38 cellular contexts compared by ENCODE assay signal in genomic region chr7:34084651-34085050, GRCh38.
"Had no signal": no experiment of that assay in that cellular context is flagged by ENCODE, and none has a peak within 500 bp of the region (broad histone marks: within the 10 kb centered on the region; RNA-seq: fewer than 3 reads in every experiment).

No MANE protein-coding gene starts in this region.

- H3K27ac Mint-ChIP-seq: activated naive CD4-positive, alpha-beta T cell treated with anti-CD3 and anti-CD28 coated beads for 36 hours; activated naive CD4-positive, alpha-beta T cell treated with anti-CD3 and anti-CD28 coated beads, Interleukin-2, amount 10 ng/mL, durations not matched to agents 7 days and 5 days; activated naive CD4-positive, alpha-beta T cell treated with anti-CD3 and anti-CD28 coated beads, Interleukin-2, amount 50 U/mL, for 24 hours; activated naive CD4-positive, alpha-beta T cell treated with anti-CD3 and anti-CD28 coated beads, Interleukin-2, amount 50 U/mL, for 72 hours; activated naive CD8-positive, alpha-beta T cell; activated naive CD8-positive, alpha-beta T cell treated with anti-CD3 and anti-CD28 coated beads for 36 hours; activated naive CD8-positive, alpha-beta T cell treated with anti-CD3 and anti-CD28 coated beads, Interleukin-2, amount 10 ng/mL, durations not matched to agents 7 days and 5 days; activated naive CD8-positive, alpha-beta T cell treated with anti-CD3 and anti-CD28 coated beads, Interleukin-2, amount 50 U/mL, for 24 hours; activated T-cell treated with anti-CD3 and anti-CD28 coated beads, Interleukin-2, amount 50 U/mL, for 24 hours; activated T-cell treated with anti-CD3 and anti-CD28 coated beads, Interleukin-2, amount 50 U/mL, for 72 hours; activated T-helper 1 cell treated with anti-CD3 and anti-CD28 coated beads, Interleukin-12 subunit alpha, Interleukin-12 subunit beta, Interleukin-2, Interleukin-4 antibody, amounts not matched to agents 30 ng/mL and 10 ng/mL and 1 ng/mL, durations not matched to agents 14 hours and 24 hours and 36 hours; activated T-helper 17 cell treated with anti-CD3 and anti-CD28 coated beads, Interleukin-2, amount 50 U/mL, for 72 hours; activated T-helper 2 cell treated with anti-CD3 and anti-CD28 coated beads, Interferon-gamma antibody, Interleukin-2, Interleukin-4, amounts not matched to agents 10 μg/mL and 5 μg/mL and 100 μg/mL, durations not matched to agents 14 hours and 24 hours and 36 hours; brain had no signal

- H3K36me3 Mint-ChIP-seq: activated naive CD4-positive, alpha-beta T cell treated with anti-CD3 and anti-CD28 coated beads, Interleukin-2, amount 10 ng/mL, durations not matched to agents 7 days and 5 days; activated naive CD4-positive, alpha-beta T cell treated with anti-CD3 and anti-CD28 coated beads, Interleukin-2, amount 50 U/mL, for 24 hours; activated naive CD4-positive, alpha-beta T cell treated with anti-CD3 and anti-CD28 coated beads, Interleukin-2, amount 50 U/mL, for 72 hours; activated naive CD8-positive, alpha-beta T cell; activated naive CD8-positive, alpha-beta T cell treated with anti-CD3 and anti-CD28 coated beads for 36 hours; activated naive CD8-positive, alpha-beta T cell treated with anti-CD3 and anti-CD28 coated beads, Interleukin-2, amount 10 ng/mL, durations not matched to agents 7 days and 5 days; brain had no signal

- H3K27me3 ChIP-seq: adrenal gland, ascending aorta, body of pancreas, brain microvascular endothelial cell, breast epithelium had no signal

- H3K27me3 Mint-ChIP-seq: activated naive CD4-positive, alpha-beta T cell treated with anti-CD3 and anti-CD28 coated beads, Interleukin-2, amount 10 ng/mL, durations not matched to agents 7 days and 5 days; activated naive CD8-positive, alpha-beta T cell; activated naive CD8-positive, alpha-beta T cell treated with anti-CD3 and anti-CD28 coated beads, Interleukin-2, amount 10 ng/mL, durations not matched to agents 7 days and 5 days; activated naive CD8-positive, alpha-beta T cell treated with anti-CD3 and anti-CD28 coated beads, Interleukin-2, amount 50 U/mL, for 24 hours; activated T-helper 17 cell treated with anti-CD3 and anti-CD28 coated beads, Interleukin-2, amount 50 U/mL, for 72 hours; central memory CD8-positive, alpha-beta T cell had no signal

- H3K4me3 Mint-ChIP-seq: activated naive CD4-positive, alpha-beta T cell treated with anti-CD3 and anti-CD28 coated beads for 36 hours; activated naive CD4-positive, alpha-beta T cell treated with anti-CD3 and anti-CD28 coated beads, Interleukin-2, amount 10 ng/mL, durations not matched to agents 7 days and 5 days; activated naive CD4-positive, alpha-beta T cell treated with anti-CD3 and anti-CD28 coated beads, Interleukin-2, amount 50 U/mL, for 24 hours; activated naive CD8-positive, alpha-beta T cell; activated naive CD8-positive, alpha-beta T cell treated with anti-CD3 and anti-CD28 coated beads for 36 hours; activated naive CD8-positive, alpha-beta T cell treated with anti-CD3 and anti-CD28 coated beads, Interleukin-2, amount 10 ng/mL, durations not matched to agents 7 days and 5 days; activated naive CD8-positive, alpha-beta T cell treated with anti-CD3 and anti-CD28 coated beads, Interleukin-2, amount 50 U/mL, for 24 hours; activated T-cell treated with anti-CD3 and anti-CD28 coated beads, Interleukin-2, amount 50 U/mL, for 24 hours; activated T-cell treated with anti-CD3 and anti-CD28 coated beads, Interleukin-2, amount 50 U/mL, for 4 hours; activated T-cell treated with anti-CD3 and anti-CD28 coated beads, Interleukin-2, amount 50 U/mL, for 72 hours; activated T-helper 1 cell treated with anti-CD3 and anti-CD28 coated beads, Interleukin-12 subunit alpha, Interleukin-12 subunit beta, Interleukin-2, Interleukin-4 antibody, amounts not matched to agents 30 ng/mL and 10 ng/mL and 1 ng/mL, durations not matched to agents 14 hours and 24 hours and 36 hours; activated T-helper 17 cell treated with anti-CD3 and anti-CD28 coated beads, Interleukin-2, amount 50 U/mL, for 72 hours; brain; central memory CD8-positive, alpha-beta T cell had no signal

- DNase-seq: activated effector memory CD4-positive, alpha-beta T cell treated with anti-CD3 and anti-CD28 coated beads, Interleukin-2, amount 50 U/mL, for 16 hours; activated effector memory CD4-positive, alpha-beta T cell treated with Interleukin-2 at 50 U/mL for 16 hours; activated gamma-delta T cell; activated gamma-delta T cell treated with Interleukin-2 at 50 U/mL for 16 hours; activated naive CD4-positive, alpha-beta T cell; activated naive CD4-positive, alpha-beta T cell treated with anti-CD3 and anti-CD28 coated beads for 36 hours; activated naive CD4-positive, alpha-beta T cell treated with anti-CD3 and anti-CD28 coated beads, Interleukin-2, amount 10 ng/mL, durations not matched to agents 7 days and 5 days; activated naive CD4-positive, alpha-beta T cell treated with anti-CD3 and anti-CD28 coated beads, Interleukin-2, amount 50 U/mL, for 16 hours; activated naive CD4-positive, alpha-beta T cell treated with Interleukin-2 at 50 U/mL for 16 hours; activated naive CD8-positive, alpha-beta T cell treated with anti-CD3 and anti-CD28 coated beads for 36 hours; activated naive CD8-positive, alpha-beta T cell treated with anti-CD3 and anti-CD28 coated beads, Interleukin-2, amount 10 ng/mL, durations not matched to agents 7 days and 5 days; activated naive CD8-positive, alpha-beta T cell treated with anti-CD3 and anti-CD28 coated beads, Interleukin-2, amount 50 U/mL, for 24 hours; activated T-cell treated with anti-CD3 and anti-CD28 coated beads for 4 hours; activated T-cell treated with anti-CD3 and anti-CD28 coated beads, Interleukin-2, amount 50 U/mL, for 1 hour; activated T-cell treated with anti-CD3 and anti-CD28 coated beads, Interleukin-2, amount 50 U/mL, for 24 hours; activated T-cell treated with anti-CD3 and anti-CD28 coated beads, Interleukin-2, amount 50 U/mL, for 4 hours; activated T-cell treated with anti-CD3 and anti-CD28 coated beads, Interleukin-2, amount 50 U/mL, for 48 hours; activated T-cell treated with anti-CD3 and anti-CD28 coated beads, Interleukin-2, amount 50 U/mL, for 72 hours; adrenal gland; amniotic stem cell; amygdala; anterior cingulate cortex; aorta; body of pancreas; brain microvascular endothelial cell; caudate nucleus; central memory CD4-positive, alpha-beta T cell; cerebellar nuclear complex had no signal

- H3K4me1 Mint-ChIP-seq: activated naive CD4-positive, alpha-beta T cell treated with anti-CD3 and anti-CD28 coated beads, Interleukin-2, amount 10 ng/mL, durations not matched to agents 7 days and 5 days; activated naive CD4-positive, alpha-beta T cell treated with anti-CD3 and anti-CD28 coated beads, Interleukin-2, amount 50 U/mL, for 24 hours; activated naive CD8-positive, alpha-beta T cell treated with anti-CD3 and anti-CD28 coated beads for 36 hours; activated naive CD8-positive, alpha-beta T cell treated with anti-CD3 and anti-CD28 coated beads, Interleukin-2, amount 10 ng/mL, durations not matched to agents 7 days and 5 days; activated naive CD8-positive, alpha-beta T cell treated with anti-CD3 and anti-CD28 coated beads, Interleukin-2, amount 50 U/mL, for 24 hours; activated T-helper 17 cell treated with anti-CD3 and anti-CD28 coated beads, Interleukin-2, amount 50 U/mL, for 72 hours; central memory CD8-positive, alpha-beta T cell had no signal

- H3K27ac ChIP-seq: adrenal gland, ascending aorta, body of pancreas, brain microvascular endothelial cell, breast epithelium had no signal

- H3K9me3 Mint-ChIP-seq: activated naive CD4-positive, alpha-beta T cell treated with anti-CD3 and anti-CD28 coated beads for 36 hours; activated naive CD4-positive, alpha-beta T cell treated with anti-CD3 and anti-CD28 coated beads, Interleukin-2, amount 10 ng/mL, durations not matched to agents 7 days and 5 days; activated naive CD4-positive, alpha-beta T cell treated with anti-CD3 and anti-CD28 coated beads, Interleukin-2, amount 50 U/mL, for 24 hours; activated naive CD8-positive, alpha-beta T cell treated with anti-CD3 and anti-CD28 coated beads for 36 hours; activated T-cell treated with anti-CD3 and anti-CD28 coated beads, Interleukin-2, amount 50 U/mL, for 24 hours; activated T-cell treated with anti-CD3 and anti-CD28 coated beads, Interleukin-2, amount 50 U/mL, for 4 hours; activated T-helper 1 cell treated with anti-CD3 and anti-CD28 coated beads, Interleukin-12 subunit alpha, Interleukin-12 subunit beta, Interleukin-2, Interleukin-4 antibody, amounts not matched to agents 30 ng/mL and 10 ng/mL and 1 ng/mL, durations not matched to agents 14 hours and 24 hours and 36 hours; activated T-helper 17 cell treated with anti-CD3 and anti-CD28 coated beads, Interleukin-2, amount 50 U/mL, for 72 hours; activated T-helper 2 cell treated with anti-CD3 and anti-CD28 coated beads, Interferon-gamma antibody, Interleukin-2, Interleukin-4, amounts not matched to agents 10 μg/mL and 5 μg/mL and 100 μg/mL, durations not matched to agents 14 hours and 24 hours and 36 hours; brain; central memory CD8-positive, alpha-beta T cell had no signal

- H3K4me3 ChIP-seq: adrenal gland, ascending aorta, body of pancreas, breast epithelium had no signal

- ATAC-seq: activated naive CD4-positive, alpha-beta T cell treated with anti-CD3 and anti-CD28 coated beads, Interleukin-2, amount 50 U/mL, for 72 hours; activated naive CD8-positive, alpha-beta T cell treated with anti-CD3 and anti-CD28 coated beads, Interleukin-2, amount 50 U/mL, for 24 hours; activated T-cell treated with anti-CD3 and anti-CD28 coated beads, Interleukin-2, amount 50 U/mL, for 4 hours; activated T-cell treated with anti-CD3 and anti-CD28 coated beads, Interleukin-2, amount 50 U/mL, for 72 hours; activated T-helper 17 cell treated with anti-CD3 and anti-CD28 coated beads, Interleukin-2, amount 50 U/mL, for 72 hours; body of pancreas had no signal

- H3K9me3 ChIP-seq: adrenal gland, ascending aorta, body of pancreas, breast epithelium had no signal

- H3K36me3 ChIP-seq: adrenal gland, ascending aorta, brain microvascular endothelial cell, breast epithelium had no signal

- H3K4me1 ChIP-seq: adrenal gland, ascending aorta, body of pancreas, breast epithelium had no signal
